11 cellular contexts compared by ENCODE assay signal in the genomic region with DNA sequence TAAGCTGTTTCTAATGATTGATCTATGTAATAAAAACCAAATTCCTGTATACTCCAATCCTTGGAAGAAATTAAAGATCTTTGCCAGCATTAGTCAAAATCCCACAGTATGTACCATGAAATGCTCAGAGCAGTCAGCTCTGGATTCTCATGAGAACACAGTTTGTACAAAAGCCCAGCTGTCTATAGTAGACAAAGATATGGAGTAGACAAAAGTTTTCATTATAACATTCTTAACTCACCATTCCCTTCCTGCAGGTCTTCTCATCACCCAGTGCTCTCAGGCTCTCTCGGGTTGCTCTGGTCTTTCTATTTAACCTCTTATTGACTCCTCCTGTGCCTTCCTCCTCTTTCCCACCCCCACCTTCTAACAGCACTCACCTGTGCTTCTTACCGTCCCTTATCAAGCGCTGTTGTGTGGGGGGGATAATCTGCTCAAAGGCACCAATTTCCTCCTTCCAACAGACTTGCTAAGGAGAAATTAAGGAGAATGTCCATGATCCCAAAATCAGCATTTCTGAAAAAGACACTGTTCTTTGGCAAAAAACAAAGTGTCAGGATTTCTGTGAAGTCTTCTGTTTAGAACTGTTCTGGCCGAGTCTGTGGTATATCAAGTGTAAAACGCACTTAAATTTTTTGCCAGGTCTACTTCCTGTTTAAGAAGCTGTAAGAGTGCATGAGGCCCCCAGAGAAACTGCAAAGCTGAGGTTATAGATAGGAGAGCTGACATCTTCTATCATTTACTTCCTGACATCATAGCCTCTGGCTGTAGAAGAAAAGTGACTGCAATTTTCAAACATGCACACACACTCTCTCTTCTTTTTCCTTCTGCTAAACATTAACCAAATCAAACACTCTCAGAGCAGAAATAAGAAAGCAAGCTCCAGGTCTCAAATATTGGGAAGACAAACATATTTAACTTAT.
DNase-seq lines count a peak whose midpoint lies in the region; ATAC-seq and TF ChIP-seq lines count a peak whose summit lies in the region.
"Had no signal": no experiment of that assay in that cellular context is flagged by ENCODE, and none has a peak within 500 bp of the region (broad histone marks: within the 10 kb centered on the region; RNA-seq: fewer than 3 reads in every experiment).

No MANE protein-coding gene starts in this region.

- H3K4me1 Mint-ChIP-seq in activated naive CD8-positive, alpha-beta T cell treated with anti-CD3 and anti-CD28 coated beads for 36 hours = peaks cover 37% of the 10 kb centered on the region
- no peaks in the 10 kb centered on the region for H3K4me1 Mint-ChIP-seq in MCF 10A (ENCODE audit: insufficient read depth, unreplicated experiment)

- peaks cover 4% of the 10 kb centered on the region for H3K27me3 Mint-ChIP-seq in activated naive CD8-positive, alpha-beta T cell treated with anti-CD3 and anti-CD28 coated beads for 36 hours
- H3K27me3 Mint-ChIP-seq in MCF 10A (ENCODE audit: insufficient read depth, unreplicated experiment) = peaks cover 99% of the 10 kb centered on the region

- peaks cover 7% of the 10 kb centered on the region for H3K9me3 Mint-ChIP-seq in activated naive CD8-positive, alpha-beta T cell treated with anti-CD3 and anti-CD28 coated beads for 36 hours
- no peaks in the 10 kb centered on the region for H3K9me3 Mint-ChIP-seq in MCF 10A (ENCODE audit: unreplicated experiment)
- H3K9me3 Mint-ChIP-seq: activated naive CD4-positive, alpha-beta T cell treated with anti-CD3 and anti-CD28 coated beads, Interleukin-2, amount 10 ng/mL, durations not matched to agents 7 days and 5 days had no signal

- POLR2A ChIA-PET in MCF 10A (lab: Yijun Ruan, JAX) = interaction anchor here (1.5 kb wide), 1 partner anchor 11 kb away, joined by 4 read pairs; no protein-coding TSS in a partner anchor

- H3K36me3 Mint-ChIP-seq in activated naive CD8-positive, alpha-beta T cell treated with anti-CD3 and anti-CD28 coated beads for 36 hours = peaks cover 9% of the 10 kb centered on the region
- no peaks in the 10 kb centered on the region for H3K36me3 Mint-ChIP-seq in MCF 10A (ENCODE audit: insufficient read depth, unreplicated experiment)
- H3K36me3 Mint-ChIP-seq: activated naive CD4-positive, alpha-beta T cell treated with anti-CD3 and anti-CD28 coated beads, Interleukin-2, amount 10 ng/mL, durations not matched to agents 7 days and 5 days had no signal

- no peak for DNase-seq in activated naive CD8-positive, alpha-beta T cell treated with anti-CD3 and anti-CD28 coated beads for 36 hours
- DNase-seq in mucosa of gallbladder (ENCODE audit: low spot score) (no peak), MCF 10A (ENCODE audit: unreplicated experiment) (no peak)
- DNase-seq in activated CD4-positive, CD25-positive, alpha-beta regulatory T cell (lab: John Stamatoyannopoulos, UW) = no peak
- DNase-seq: activated naive CD4-positive, alpha-beta T cell treated with anti-CD3 and anti-CD28 coated beads, Interleukin-2, amount 10 ng/mL, durations not matched to agents 7 days and 5 days; NCI-H2227 treated with DMSO at 0.1 percent for 48 hours had no signal

- intact Hi-C loops in MCF 10A (cut with micrococcal nuclease) = no loop called here

- H3K27ac ChIP-seq in 22Rv1 = peak overlapping the region; percentile 49
- H3K27ac ChIP-seq: C4-2B had no signal

- ATAC-seq in GM19023 (IDR thresholded peaks at IDR 0.05; ENCODE audit: unreplicated experiment) = peak; percentile 75
- peak; percentile 82 for ATAC-seq in HG03064 (IDR thresholded peaks at IDR 0.05; ENCODE audit: low read depth, unreplicated experiment)
- no peak for ATAC-seq in activated CD4-positive, CD25-positive, alpha-beta regulatory T cell treated with anti-CD3 and anti-CD28 coated beads, Interleukin-2, amount 50 U/mL, for 24 hours

- BruUV-seq in MCF 10A (replicated peaks; lab: Mats Ljungman, UMichigan) = no TSS peak

- peak overlapping the region; percentile 82 for H3K27ac Mint-ChIP-seq in activated naive CD8-positive, alpha-beta T cell treated with anti-CD3 and anti-CD28 coated beads for 36 hours
- H3K27ac Mint-ChIP-seq in MCF 10A (ENCODE audit: low read depth, unreplicated experiment) = no peak overlapping the region
- H3K27ac Mint-ChIP-seq: activated naive CD4-positive, alpha-beta T cell treated with anti-CD3 and anti-CD28 coated beads, Interleukin-2, amount 10 ng/mL, durations not matched to agents 7 days and 5 days had no signal

- CTCF ChIA-PET in MCF 10A (lab: Yijun Ruan, JAX) = interaction anchor here (0.6 to 2.4 kb wide), 2 partner anchors 27 to 353 kb away, joined by 3 to 7 read pairs; no protein-coding TSS in a partner anchor

- TF ChIP-seq CTCF in 22Rv1 (IDR thresholded peaks at IDR 0.05) (no peak), MCF 10A (IDR thresholded peaks at IDR 0.05; ENCODE audit: unreplicated experiment) (no peak)

- H3K4me3 Mint-ChIP-seq in activated naive CD8-positive, alpha-beta T cell treated with anti-CD3 and anti-CD28 coated beads for 36 hours = peak overlapping the region; percentile 84
- H3K4me3 Mint-ChIP-seq in MCF 10A (ENCODE audit: unreplicated experiment) = no peak overlapping the region
- H3K4me3 Mint-ChIP-seq: activated naive CD4-positive, alpha-beta T cell treated with anti-CD3 and anti-CD28 coated beads, Interleukin-2, amount 10 ng/mL, durations not matched to agents 7 days and 5 days had no signal

Comparison
In these comparisons a context has a peak if more than half of its experiments do, and no peak if none do; other contexts are left out.
1. ATAC-seq: peak in GM19023 (single experiment) and HG03064 (single experiment); none in activated CD4-positive, CD25-positive, alpha-beta regulatory T cell treated with anti-CD3 and anti-CD28 coated beads, Interleukin-2, amount 50 U/mL, for 24 hours (0 of 2).